In the genomic region with DNA sequence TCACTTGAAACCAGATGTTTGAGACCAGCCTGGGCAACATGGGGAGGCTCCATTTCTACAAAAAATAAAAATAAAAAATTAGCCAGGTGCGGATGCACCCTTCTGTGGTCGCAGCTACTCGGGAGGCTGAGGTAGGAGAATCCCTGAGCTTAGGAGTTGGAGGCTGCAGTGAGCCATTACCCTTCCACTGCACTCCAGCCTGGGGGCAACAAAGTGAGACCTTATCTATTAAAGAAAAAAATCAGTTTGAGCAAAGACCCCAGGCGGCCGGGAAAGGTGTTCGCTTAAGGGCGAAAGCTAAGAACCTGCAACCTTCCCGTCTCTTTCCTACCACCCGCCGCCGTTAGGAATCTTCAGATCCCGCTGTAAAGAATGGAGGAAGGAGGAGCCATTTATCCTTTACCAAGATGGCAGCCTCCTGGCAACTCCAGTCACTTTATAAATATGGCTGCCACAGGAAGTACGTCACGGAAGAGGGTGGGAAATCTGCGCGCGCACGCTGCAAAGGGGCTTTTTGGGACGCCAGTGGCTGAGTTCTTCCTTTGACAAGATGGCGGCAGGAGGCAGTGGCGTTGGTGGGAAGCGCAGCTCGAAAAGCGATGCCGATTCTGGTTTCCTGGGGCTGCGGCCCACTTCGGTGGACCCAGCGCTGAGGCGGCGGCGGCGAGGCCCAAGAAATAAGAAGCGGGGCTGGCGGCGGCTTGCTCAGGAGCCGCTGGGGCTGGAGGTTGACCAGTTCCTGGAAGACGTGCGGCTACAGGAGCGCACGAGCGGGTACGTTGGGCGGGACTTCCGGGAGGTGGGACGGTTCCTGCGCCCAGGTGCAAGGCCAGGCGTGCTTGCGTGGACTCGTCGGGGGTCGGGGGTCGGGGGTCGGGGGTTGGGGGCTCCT, we compare ENCODE assay signal across 8 cellular contexts. TPM values are rescaled to one million over a fixed set of nuclear protein-coding genes. Genes with fewer than 3 reads are reported as not detected.
DNase-seq lines count a peak whose midpoint lies in the region; ATAC-seq and TF ChIP-seq lines count a peak whose summit lies in the region.

Gene NOP53 (plus strand): TSS at position 537 of the 892 bp plus-strand sequence. CDS start 14 bp downstream, at position 551.

- no peaks in the 10 kb centered on the region for H3K27me3 ChIP-seq in mononuclear cell (ENCODE audit: insufficient read depth, low read length)

- TF ChIP-seq RAD21 in Ishikawa (IDR thresholded peaks at IDR 0.05; ENCODE audit: low read depth), result no peak

- no peaks in the 10 kb centered on the region for H3K9me3 ChIP-seq in mononuclear cell (ENCODE audit: low read depth, low read length)

- peaks cover 60% of the 10 kb centered on the region for H3K4me1 ChIP-seq in mononuclear cell (ENCODE audit: insufficient read depth, low read length)

- DNase-seq in D341Med (ENCODE audit: low spot score), result peak; percentile 94
- DNase-seq in OCI-M2 (lab: John Stamatoyannopoulos, UW; ENCODE audit: unreplicated experiment), result peak; percentile 91
- DNase-seq in activated T-cell treated with anti-CD3 and anti-CD28 coated beads for 24 hours (ENCODE audit: low read depth), result peak; percentile 95
- peak; percentile 99 for DNase-seq in epidermal melanocyte (ENCODE audit: insufficient read length, low spot score)
- peak; percentile 91 to 94 for DNase-seq in stimulated activated CD8-positive, alpha-beta memory T cell treated with anti-CD3 and anti-CD28 coated beads, Interleukin-2, amount 100 ng/mL, for 48 hours (ENCODE audit: low read depth in 2 of 2)

- TF ChIP-seq EP300 in Ishikawa (IDR thresholded peaks at IDR 0.05; ENCODE audit: borderline replicate concordance), result no peak

- peak within 1 kb of the TSS; percentile 80 for H3K4me3 ChIP-seq in mononuclear cell (ENCODE audit: low read length)

- ATAC-seq in GM21528 (IDR thresholded peaks at IDR 0.05; ENCODE audit: low FRiP score, unreplicated experiment), result peak; percentile 64

TF ChIP-seq in Ishikawa, 13 proteins besides CTCF, POLR2A, EP300 and RAD21:
- TF ChIP-seq TCF12 (IDR thresholded peaks at IDR 0.05; ENCODE audit: low read depth), result peak; percentile 65; the same call in 1 of the 2 replicates
- no peak for TF ChIP-seq FOXM1 (IDR thresholded peaks at IDR 0.05; ENCODE audit: borderline replicate concordance, low read depth)
- no peak for TF ChIP-seq CEBPB (IDR thresholded peaks at IDR 0.05)
- TF ChIP-seq CREB1 (IDR thresholded peaks at IDR 0.05; ENCODE audit: low read depth), result peak; percentile 78
- peak; percentile 12; the same call in 1 of the 2 replicates for TF ChIP-seq NFIC (IDR thresholded peaks at IDR 0.05)
- no peak for TF ChIP-seq ZBTB7A (IDR thresholded peaks at IDR 0.05; ENCODE audit: low read depth)
- peak; percentile 99 for TF ChIP-seq YY1 (IDR thresholded peaks at IDR 0.05; ENCODE audit: low read depth)
- no peak for TF ChIP-seq TEAD4 (IDR thresholded peaks at IDR 0.05)
- TF ChIP-seq TAF1 (IDR thresholded peaks at IDR 0.05; ENCODE audit: low read depth), result peak; percentile 82
- no peak for TF ChIP-seq REST (IDR thresholded peaks at IDR 0.05; ENCODE audit: low read depth)
- peak; percentile 95 for TF ChIP-seq EGR1 (IDR thresholded peaks at IDR 0.05)
- no peak for TF ChIP-seq USF1 (IDR thresholded peaks at IDR 0.05)
- TF ChIP-seq, protein P1, sequence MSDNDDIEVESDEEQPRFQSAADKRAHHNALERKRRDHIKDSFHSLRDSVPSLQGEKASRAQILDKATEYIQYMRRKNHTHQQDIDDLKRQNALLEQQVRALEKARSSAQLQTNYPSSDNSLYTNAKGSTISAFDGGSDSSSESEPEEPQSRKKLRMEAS (IDR thresholded peaks at IDR 0.05), result peak; percentile 49

RNA-seq across cellular contexts. Expression of gene NOP53, which starts in this region (rescaled TPM):
- total RNA-seq in mononuclear cell, result 253 TPM

Comparison
In these comparisons a context has a peak if more than half of its experiments do, and no peak if none do; other contexts are left out.
1. Peak in every context shown above with its lines: DNase-seq, ATAC-seq and H3K4me3 ChIP-seq.